Comparison of ENCODE assay signal across 1 cellular context in the genomic region with DNA sequence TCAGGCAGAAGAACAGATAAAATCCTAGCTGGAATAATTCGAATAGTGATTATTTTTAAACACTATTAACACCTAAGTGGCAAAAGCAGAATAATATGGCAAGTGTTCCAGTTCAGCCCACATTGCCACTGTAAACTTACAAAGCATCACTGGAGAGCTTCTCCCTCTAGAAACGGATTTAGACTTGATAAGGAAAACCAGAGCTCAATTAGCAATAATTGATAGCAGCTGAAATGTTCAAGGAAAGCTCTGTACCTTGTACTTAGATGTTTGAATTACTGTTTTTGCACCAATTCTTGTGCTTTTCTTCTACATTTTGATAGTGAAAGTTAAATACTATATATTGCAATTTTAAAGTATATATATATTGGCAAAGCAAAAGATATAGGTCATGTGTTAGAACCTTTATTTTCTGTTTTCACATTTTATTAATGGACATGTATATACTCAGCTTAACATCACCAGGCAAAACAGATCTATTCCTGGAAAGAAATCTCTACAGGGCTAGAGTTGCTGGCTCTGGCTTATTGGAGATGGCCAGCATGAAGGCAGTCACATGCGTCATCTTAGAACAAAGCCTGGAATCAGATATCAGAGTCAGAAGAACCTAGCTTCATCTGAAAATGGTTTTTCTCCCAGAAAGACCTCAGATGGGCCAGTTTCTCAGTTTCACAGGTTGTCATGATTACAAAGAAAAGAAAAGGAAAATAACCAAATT.
TF ChIP-seq lines count a peak whose summit lies in the region.

No MANE protein-coding gene starts in this region.

TF ChIP-seq in H1, 55 proteins besides CTCF, POLR2A, EP300 and RAD21 (continued from another document):
- TF ChIP-seq CEBPB (IDR thresholded peaks at IDR 0.05; ENCODE audit: low read depth, low read length) (no peak), HDAC2 (IDR thresholded peaks at IDR 0.05; ENCODE audit: borderline replicate concordance in 1 of 2, low read depth in 2 of 2, low read length in 2 of 2) (no peak), YY1 (IDR thresholded peaks at IDR 0.05; ENCODE audit: low read depth, low read length) (no peak), CTBP2 (IDR thresholded peaks at IDR 0.05; ENCODE audit: borderline replicate concordance, insufficient read depth, insufficient read length, low read length) (no peak), RNF2 (IDR thresholded peaks at IDR 0.05; ENCODE audit: borderline replicate concordance, low read depth, low read length, missing control alignments, poor library complexity, severe bottlenecking) (no peak), TAF1 (IDR thresholded peaks at IDR 0.05; ENCODE audit: low read depth, low read length) (no peak), SIX5 (IDR thresholded peaks at IDR 0.05; ENCODE audit: low read depth, low read length) (no peak), SRF (IDR thresholded peaks at IDR 0.05; ENCODE audit: low read depth, low read length) (no peak), PHF8 (conservative IDR thresholded peaks at IDR 0.05; ENCODE audit: low read depth, low read length) (no peak), POLR2AphosphoS5 (IDR thresholded peaks at IDR 0.05; ENCODE audit: low read depth, low read length) (no peak)
- TF ChIP-seq, protein P1, sequence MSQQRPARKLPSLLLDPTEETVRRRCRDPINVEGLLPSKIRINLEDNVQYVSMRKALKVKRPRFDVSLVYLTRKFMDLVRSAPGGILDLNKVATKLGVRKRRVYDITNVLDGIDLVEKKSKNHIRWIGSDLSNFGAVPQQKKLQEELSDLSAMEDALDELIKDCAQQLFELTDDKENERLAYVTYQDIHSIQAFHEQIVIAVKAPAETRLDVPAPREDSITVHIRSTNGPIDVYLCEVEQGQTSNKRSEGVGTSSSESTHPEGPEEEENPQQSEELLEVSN (IDR thresholded peaks at IDR 0.05): no peak
- TF ChIP-seq, protein P2, sequence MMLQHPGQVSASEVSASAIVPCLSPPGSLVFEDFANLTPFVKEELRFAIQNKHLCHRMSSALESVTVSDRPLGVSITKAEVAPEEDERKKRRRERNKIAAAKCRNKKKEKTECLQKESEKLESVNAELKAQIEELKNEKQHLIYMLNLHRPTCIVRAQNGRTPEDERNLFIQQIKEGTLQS (IDR thresholded peaks at IDR 0.05; ENCODE audit: insufficient read depth, low read depth, low read length): no peak
